8 cellular contexts compared by ENCODE assay signal in the genomic region with DNA sequence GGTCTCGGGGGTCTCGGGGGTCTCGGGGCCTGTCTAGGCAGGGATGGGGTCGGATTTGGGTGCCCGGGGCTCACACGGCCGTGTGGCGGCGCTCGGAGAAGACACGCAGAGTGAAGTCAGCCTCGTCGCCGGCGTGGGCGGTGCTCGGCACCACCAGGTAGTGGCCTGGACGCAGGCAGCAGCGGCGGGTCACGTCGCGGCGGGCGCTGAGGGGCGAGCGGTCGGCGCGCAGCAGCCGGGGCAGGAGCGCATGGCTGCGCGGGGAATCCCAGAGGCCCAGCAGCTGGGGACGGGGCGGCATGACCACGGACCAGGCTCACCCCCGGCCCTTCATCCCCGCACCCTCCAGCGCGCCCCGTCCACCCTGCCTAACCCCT. TPM values are rescaled to one million over a fixed set of nuclear protein-coding genes. Genes with fewer than 3 reads are reported as not detected.
DNase-seq lines count a peak whose midpoint lies in the region; ATAC-seq and TF ChIP-seq lines count a peak whose summit lies in the region.

No MANE protein-coding gene starts in this region.

- no peaks in the 10 kb centered on the region for H3K36me3 ChIP-seq in ovary

- no peak overlapping the region for H3K27ac ChIP-seq in ovary

- TF ChIP-seq CTCF in CD14-positive monocyte (IDR thresholded peaks at IDR 0.05) (no peak), LNCaP clone FGC (IDR thresholded peaks at IDR 0.05; ENCODE audit: control insufficient read depth, extremely low read depth, insufficient read depth) (no peak), ovary (IDR thresholded peaks at IDR 0.05) (no peak)

- peaks cover 6 to 13% of the 10 kb centered on the region in 2 donors for H3K36me3 Mint-ChIP-seq in CD14-positive monocyte

- H3K9me3 Mint-ChIP-seq in CD14-positive monocyte = peaks cover 0 to 5% (median 1%) of the 10 kb centered on the region in 7 donors

- peak overlapping the region; percentile 18; the same call in 1 of the 2 replicates for H3K4me3 ChIP-seq in LNCaP clone FGC (ENCODE audit: low read depth, low read length)
- peak overlapping the region; percentile 19 for H3K4me3 ChIP-seq in ovary

- TF ChIP-seq POLR2A in ovary (IDR thresholded peaks at IDR 0.05) = no peak

- no peaks in the 10 kb centered on the region for H3K9me3 ChIP-seq in ovary

- H3K4me1 ChIP-seq in ovary (ENCODE audit: insufficient read depth) = no peaks in the 10 kb centered on the region

- peak; percentile 30 for ATAC-seq in esophagus mucosa
- no peak for ATAC-seq in HG02840 (IDR thresholded peaks at IDR 0.05; ENCODE audit: low FRiP score, unreplicated experiment)

- TF ChIP-seq EP300 in ovary (IDR thresholded peaks at IDR 0.05) = no peak

- no peak for DNase-seq in CD14-positive monocyte (ENCODE audit: low spot score)
- DNase-seq in LNCaP clone FGC (ENCODE audit: low read depth) = no peak
- peak; percentile 25 to 39 for DNase-seq in activated CD8-positive, alpha-beta memory T cell treated with anti-CD3 and anti-CD28 coated beads for 1 hour (ENCODE audit: extremely low read depth in 1 of 2, low read depth in 1 of 2)
- peak; percentile 43 to 72 (median 64) for DNase-seq in ovary
- DNase-seq in NCI-H1048 (lab: John Stamatoyannopoulos, UW) = no peak
- DNase-seq in occipital lobe (lab: John Stamatoyannopoulos, UW) = no peak

- peak overlapping the region; percentile 39 to 49 for H3K4me3 Mint-ChIP-seq in CD14-positive monocyte

- peaks cover 48% of the 10 kb centered on the region for H3K4me1 Mint-ChIP-seq in CD14-positive monocyte

- WGBS in ovary, 3 donors = 0 to 1% (median 1%) methylated on average over 31 to 42 of the region's 42 CpGs

- intact Hi-C loops in CD14-positive monocyte (cut with micrococcal nuclease) = loop anchor here in 1 of 2 donors (10.0 kb wide), 1 partner anchor 189 kb away; no protein-coding TSS in a partner anchor
- intact Hi-C loops in ovary (cut with DNase I) = no loop called here

- no peaks in the 10 kb centered on the region for H3K27me3 ChIP-seq in ovary

- no peak overlapping the region for H3K27ac Mint-ChIP-seq in CD14-positive monocyte

- peaks cover 15 to 29% (median 19%) of the 10 kb centered on the region in 3 donors for H3K27me3 Mint-ChIP-seq in CD14-positive monocyte (ENCODE audit: low read depth in 3 of 3)

RNA-seq across cellular contexts. Expression of a gene that starts 8.2 kb away (rescaled TPM):
- polyA plus RNA-seq in CD14-positive monocyte (not detected), ovary (1 to 10 TPM in 1 of 2 donors, under 1 TPM in 1; 0.22 to 3.6 TPM)
- total RNA-seq in esophagus mucosa (2.2 TPM), ovary (1 to 10 TPM in 5 of 7 donors, under 1 TPM in 2; 0.81 to 8.0 (median 3.1) TPM), occipital lobe (not detected)

RNA-seq across cellular contexts. Expression of a gene that starts 37.3 kb away (rescaled TPM):
- not detected for polyA plus RNA-seq in CD14-positive monocyte
- total RNA-seq in esophagus mucosa = 684 TPM
- under 1 TPM in 2 of 7 donors, not detected in 5; 0.69 to 0.79 TPM for total RNA-seq in ovary
- polyA plus RNA-seq in ovary = under 1 TPM in 1 of 2 donors, not detected in 1; 0.84 TPM
- 1.1 TPM for total RNA-seq in occipital lobe

RNA-seq across cellular contexts. Expression of a gene that starts 53.0 kb away (rescaled TPM):
- not detected for polyA plus RNA-seq in CD14-positive monocyte
- total RNA-seq in esophagus mucosa = 886 TPM
- total RNA-seq in ovary = not detected
- not detected for polyA plus RNA-seq in ovary
- not detected for total RNA-seq in occipital lobe

Comparison
In these comparisons a context has a peak if more than half of its experiments do, and no peak if none do; other contexts are left out.
1. DNase-seq: peak in activated CD8-positive, alpha-beta memory T cell treated with anti-CD3 and anti-CD28 coated beads for 1 hour (2 of 2) and ovary (5 of 5); none in CD14-positive monocyte (single experiment), LNCaP clone FGC (single experiment), NCI-H1048 (single experiment) and occipital lobe (single experiment).
2. RNA of a gene that starts 37.3 kb away (total RNA-seq): 684 TPM in esophagus mucosa (single experiment); 1.1 TPM in occipital lobe (single experiment) and 0.69 to 0.79 TPM in ovary; every median in the first group is over 100 times any median in the second.
3. RNA of a gene that starts 53.0 kb away (total RNA-seq): 886 TPM in esophagus mucosa (single experiment); not detected in occipital lobe (single experiment) and not detected in ovary; every median in the first group is over 100 times any median in the second.